In genomic region chr13:27922974-27923612, GRCh38 we compare ENCODE assay signal across 1 cellular context.
TF ChIP-seq lines count a peak whose summit lies in the region.

No MANE protein-coding gene starts in this region.

TF ChIP-seq in GM23338, 12 proteins besides CTCF, POLR2A, EP300 and RAD21:
- TF ChIP-seq NANOG (IDR thresholded peaks at IDR 0.05; ENCODE audit: borderline replicate concordance) (no peak), STAT1 (IDR thresholded peaks at IDR 0.05; ENCODE audit: unreplicated experiment) (no peak), EZH2phosphoT487 (IDR thresholded peaks at IDR 0.05; ENCODE audit: unreplicated experiment) (peak; percentile 42), ZNF331 (CRISPR knock-in tag; IDR thresholded peaks at IDR 0.05; ENCODE audit: low read depth) (no peak), ZNF114 (CRISPR knock-in tag; IDR thresholded peaks at IDR 0.05) (no peak), JUNB (IDR thresholded peaks at IDR 0.05; ENCODE audit: unreplicated experiment) (no peak), ETS1 (IDR thresholded peaks at IDR 0.05) (no peak), REST (IDR thresholded peaks at IDR 0.05; ENCODE audit: unreplicated experiment) (no peak), ZNF462 (CRISPR knock-in tag; IDR thresholded peaks at IDR 0.05) (no peak), CREB1 (CRISPR knock-in tag; IDR thresholded peaks at IDR 0.05; ENCODE audit: low read depth) (no peak), EZH2 (IDR thresholded peaks at IDR 0.05; ENCODE audit: low read depth, unreplicated experiment) (peak; percentile 32)
